In genomic region chr3:130097690-130098638, GRCh38 we compare ENCODE assay signal across 1 cellular context.
TF ChIP-seq lines count a peak whose summit lies in the region.

No MANE protein-coding gene starts in this region.

TF ChIP-seq in K562, 482 proteins besides CTCF, POLR2A, EP300 and RAD21:
- 0 out of 4 replicates have a peak, but pooled peaks of 1 of the 2 experiments have one; percentile 53 for TF ChIP-seq MLLT1 (IDR thresholded peaks at IDR 0.05)
- TF ChIP-seq NR2C1 (IDR thresholded peaks at IDR 0.05): 0 out of 2 replicates have a peak, but pooled peaks have one; percentile 29
- peak; percentile 72 for TF ChIP-seq NR2C1 (tag; IDR thresholded peaks at IDR 0.05)
- TF ChIP-seq STAG1 (CRISPR knock-in tag; IDR thresholded peaks at IDR 0.05; ENCODE audit: borderline replicate concordance): 0 out of 2 replicates have a peak, but pooled peaks have one; percentile 10
- TF ChIP-seq KDM1A (IDR thresholded peaks at IDR 0.05): peak in 1 of 2 experiments; percentile 31; a peak in 1 of 4 replicates
- TF ChIP-seq SMC3 (conservative IDR thresholded peaks at IDR 0.05; ENCODE audit: insufficient read depth, low read depth, low read length): 0 out of 2 replicates have a peak, but pooled peaks have one; percentile 14
- TF ChIP-seq CC2D1A (IDR thresholded peaks at IDR 0.05): 0 out of 2 replicates have a peak, but pooled peaks have one; percentile 21
- TF ChIP-seq DEAF1 (CRISPR knock-in tag; IDR thresholded peaks at IDR 0.05): peak; percentile 51; the same call in 1 of the 2 replicates
- TF ChIP-seq ZBTB40 (IDR thresholded peaks at IDR 0.05): peak; percentile 93
- peak; percentile 62; the same call in 1 of the 2 replicates for TF ChIP-seq ZBTB40 (CRISPR knock-in tag; IDR thresholded peaks at IDR 0.05)
